10 cellular contexts compared by ENCODE assay signal in the genomic region with DNA sequence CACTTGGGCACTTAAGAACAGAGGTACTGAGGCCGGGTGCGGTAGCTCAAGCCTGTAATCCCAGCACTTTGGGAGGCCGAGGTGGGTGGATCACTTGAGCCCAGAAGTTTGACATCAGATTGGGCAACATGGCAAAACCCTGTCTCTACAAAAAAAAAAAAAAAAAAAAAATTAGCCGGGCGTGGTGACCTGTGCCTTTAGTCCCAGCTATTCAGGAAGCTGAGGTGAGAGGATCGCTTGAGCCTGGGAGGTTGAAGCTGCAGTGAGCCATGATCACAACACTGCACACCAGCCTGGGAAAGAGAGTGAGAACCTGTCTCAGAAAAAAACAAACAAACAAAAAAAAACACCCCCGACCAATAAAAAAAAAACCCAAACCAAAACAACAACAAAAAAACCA. TPM values are rescaled to one million over a fixed set of nuclear protein-coding genes. Genes with fewer than 3 reads are reported as not detected.
"Had no signal": no experiment of that assay in that cellular context is flagged by ENCODE, and none has a peak within 500 bp of the region (broad histone marks: within the 10 kb centered on the region; RNA-seq: fewer than 3 reads in every experiment).

No MANE protein-coding gene starts in this region.

RNA-seq across cellular contexts. Expression of gene MYPN, which starts 48.2 kb away (rescaled TPM):
- total RNA-seq: left lobe of liver; lower lobe of right lung; mucosa of gallbladder; naive thymus-derived CD8-positive, alpha-beta T cell; occipital lobe; sigmoid colon; temporal lobe; tibial nerve; uterus had no signal
- polyA plus RNA-seq: immature natural killer cell; naive thymus-derived CD8-positive, alpha-beta T cell had no signal
